11 cellular contexts compared by ENCODE assay signal in genomic region chr13:114115796-114116195, GRCh38. TPM values are rescaled to one million over a fixed set of nuclear protein-coding genes. Genes with fewer than 3 reads are reported as not detected.
DNase-seq lines count a peak whose midpoint lies in the region; ATAC-seq lines count a peak whose summit lies in the region.
"Had no signal": no experiment of that assay in that cellular context is flagged by ENCODE, and none has a peak within 500 bp of the region (broad histone marks: within the 10 kb centered on the region; RNA-seq: fewer than 3 reads in every experiment).

No MANE protein-coding gene starts in this region.

- no peak overlapping the region for H3K4me3 Mint-ChIP-seq in activated naive CD4-positive, alpha-beta T cell treated with anti-CD3 and anti-CD28 coated beads for 36 hours
- H3K4me3 Mint-ChIP-seq in activated naive CD4-positive, alpha-beta T cell treated with anti-CD3 and anti-CD28 coated beads, Interleukin-2, amount 10 ng/mL, durations not matched to agents 7 days and 5 days, result no peak overlapping the region
- H3K4me3 Mint-ChIP-seq in activated T-cell treated with anti-CD3 and anti-CD28 coated beads, Interleukin-2, amount 50 U/mL, for 72 hours, result peak overlapping the region; percentile 50 to 73

- H3K4me1 ChIP-seq in mesendoderm (ENCODE audit: control insufficient read depth, low read depth, low read length) (peaks cover 14% of the 10 kb centered on the region), subcutaneous abdominal adipose tissue (ENCODE audit: control insufficient read depth in 5 of 5, insufficient read depth in 5 of 5, low read length in 5 of 5) (peaks cover 3 to 47% (median 36%) of the 10 kb centered on the region in 5 donors)

- H2BK5ac ChIP-seq in mesendoderm (ENCODE audit: low read length), result no peak overlapping the region

- no peak overlapping the region for H3K4ac ChIP-seq in mesendoderm (ENCODE audit: low read depth, low read length)

- H3K56ac ChIP-seq in mesendoderm (ENCODE audit: low read length), result peak overlapping the region; percentile 17

- no peak overlapping the region for H3K9ac ChIP-seq in mesendoderm (ENCODE audit: low read length)
- peak overlapping the region in 1 of 5 donors; percentile 2 for H3K9ac ChIP-seq in subcutaneous abdominal adipose tissue (ENCODE audit: low read length in 5 of 5)

- peaks cover 23% of the 10 kb centered on the region for H3K36me3 Mint-ChIP-seq in activated naive CD4-positive, alpha-beta T cell treated with anti-CD3 and anti-CD28 coated beads for 36 hours (ENCODE audit: low read depth)
- H3K36me3 Mint-ChIP-seq in activated naive CD4-positive, alpha-beta T cell treated with anti-CD3 and anti-CD28 coated beads, Interleukin-2, amount 10 ng/mL, durations not matched to agents 7 days and 5 days, result peaks cover 65% of the 10 kb centered on the region
- H3K36me3 Mint-ChIP-seq in activated T-cell treated with anti-CD3 and anti-CD28 coated beads, Interleukin-2, amount 50 U/mL, for 72 hours (ENCODE audit: insufficient read depth in 2 of 2), result no peaks in the 10 kb centered on the region

- H3K27me3 Mint-ChIP-seq in activated naive CD4-positive, alpha-beta T cell treated with anti-CD3 and anti-CD28 coated beads for 36 hours (ENCODE audit: low read depth), result no peaks in the 10 kb centered on the region
- no peaks in the 10 kb centered on the region for H3K27me3 Mint-ChIP-seq in activated naive CD4-positive, alpha-beta T cell treated with anti-CD3 and anti-CD28 coated beads, Interleukin-2, amount 10 ng/mL, durations not matched to agents 7 days and 5 days
- no peaks in the 10 kb centered on the region for H3K27me3 Mint-ChIP-seq in activated T-cell treated with anti-CD3 and anti-CD28 coated beads, Interleukin-2, amount 50 U/mL, for 72 hours (ENCODE audit: low read depth)

- no peaks in the 10 kb centered on the region for H3K36me3 ChIP-seq in mesendoderm (ENCODE audit: control insufficient read depth, insufficient read depth, low read length)
- H3K36me3 ChIP-seq in subcutaneous abdominal adipose tissue (ENCODE audit: control insufficient read depth in 5 of 5, insufficient read depth in 5 of 5, low read length in 5 of 5), result peaks cover 0 to 10% (median 8%) of the 10 kb centered on the region in 5 donors
- H3K36me3 ChIP-seq: ascending aorta had no signal

- no peak for ATAC-seq in activated T-cell treated with anti-CD3 and anti-CD28 coated beads, Interleukin-2, amount 50 U/mL, for 72 hours (replicated peaks in 1 of 2)
- no peak for ATAC-seq in GM18520 (IDR thresholded peaks at IDR 0.05; ENCODE audit: unreplicated experiment)
- ATAC-seq: GM12878 had no signal

- H3K27me3 ChIP-seq in mesendoderm (ENCODE audit: insufficient read depth, low read length, poor library complexity) (no peaks in the 10 kb centered on the region), subcutaneous abdominal adipose tissue (ENCODE audit: control insufficient read depth in 5 of 5, insufficient read depth in 4 of 5, low read length in 5 of 5) (no peaks in the 10 kb centered on the region)
- H3K27me3 ChIP-seq: ascending aorta, foreskin keratinocyte had no signal

- H3K79me2 ChIP-seq in mesendoderm (ENCODE audit: control insufficient read depth, insufficient read depth, low read length), result peaks cover 12% of the 10 kb centered on the region

- H3K27ac ChIP-seq in mesendoderm (ENCODE audit: low read depth, low read length), result no peak overlapping the region
- H3K27ac ChIP-seq in subcutaneous abdominal adipose tissue (ENCODE audit: low read depth, low read length), result peak overlapping the region; percentile 62
- no peak overlapping the region for H3K27ac ChIP-seq in substantia nigra (ENCODE audit: low read depth, low read length, poor library complexity, severe bottlenecking)
- H3K27ac ChIP-seq: foreskin keratinocyte had no signal

- intact Hi-C loops in activated naive CD4-positive, alpha-beta T cell treated with anti-CD3 and anti-CD28 coated beads for 36 hours (cut with micrococcal nuclease), result no loop called here

- no peak overlapping the region for H2BK120ac ChIP-seq in mesendoderm (ENCODE audit: low read depth, low read length)

- no peak overlapping the region for H3K4me2 ChIP-seq in mesendoderm (ENCODE audit: low read length)

- H2BK15ac ChIP-seq in mesendoderm (replicated peaks; ENCODE audit: low read depth), result no peak overlapping the region

- no peak overlapping the region for H4K8ac ChIP-seq in mesendoderm (ENCODE audit: low read depth, low read length)

- H3K18ac ChIP-seq in mesendoderm (ENCODE audit: low read length), result no peak overlapping the region

- H3K9me3 ChIP-seq in subcutaneous abdominal adipose tissue (ENCODE audit: control insufficient read depth in 5 of 5, low read length in 5 of 5), result no peaks in the 10 kb centered on the region
- H3K9me3 ChIP-seq: ascending aorta had no signal

- H3K79me1 ChIP-seq in mesendoderm (ENCODE audit: low read length), result peaks cover 15% of the 10 kb centered on the region

- no peak for DNase-seq in activated naive CD4-positive, alpha-beta T cell treated with anti-CD3 and anti-CD28 coated beads for 36 hours
- no peak for DNase-seq in activated naive CD4-positive, alpha-beta T cell treated with anti-CD3 and anti-CD28 coated beads, Interleukin-2, amount 10 ng/mL, durations not matched to agents 7 days and 5 days
- peak in 1 of 2 donors; percentile 0 for DNase-seq in activated T-cell treated with anti-CD3 and anti-CD28 coated beads, Interleukin-2, amount 50 U/mL, for 72 hours
- DNase-seq in mesendoderm (no peak), NCI-H1694 treated with DMSO at 0.1 percent for 48 hours (lab: John Stamatoyannopoulos, UW) (no peak), substantia nigra (lab: John Stamatoyannopoulos, UW) (no peak)

- H3K4me1 Mint-ChIP-seq in activated naive CD4-positive, alpha-beta T cell treated with anti-CD3 and anti-CD28 coated beads for 36 hours (ENCODE audit: low read depth), result peaks cover 74% of the 10 kb centered on the region
- peaks cover 72% of the 10 kb centered on the region for H3K4me1 Mint-ChIP-seq in activated naive CD4-positive, alpha-beta T cell treated with anti-CD3 and anti-CD28 coated beads, Interleukin-2, amount 10 ng/mL, durations not matched to agents 7 days and 5 days
- peaks cover 50% of the 10 kb centered on the region for H3K4me1 Mint-ChIP-seq in activated T-cell treated with anti-CD3 and anti-CD28 coated beads, Interleukin-2, amount 50 U/mL, for 72 hours (ENCODE audit: low read depth)

- H4K5ac ChIP-seq in mesendoderm (ENCODE audit: low read length), result no peak overlapping the region

- H3K9me3 Mint-ChIP-seq in activated naive CD4-positive, alpha-beta T cell treated with anti-CD3 and anti-CD28 coated beads for 36 hours, result no peaks in the 10 kb centered on the region
- H3K9me3 Mint-ChIP-seq in activated naive CD4-positive, alpha-beta T cell treated with anti-CD3 and anti-CD28 coated beads, Interleukin-2, amount 10 ng/mL, durations not matched to agents 7 days and 5 days, result no peaks in the 10 kb centered on the region
- no peaks in the 10 kb centered on the region for H3K9me3 Mint-ChIP-seq in activated T-cell treated with anti-CD3 and anti-CD28 coated beads, Interleukin-2, amount 50 U/mL, for 72 hours

- no peak overlapping the region for H2AK5ac ChIP-seq in mesendoderm (ENCODE audit: low read length)

- H3K23ac ChIP-seq in mesendoderm (ENCODE audit: low read length), result no peak overlapping the region

- WGBS in mesendoderm (ENCODE audit: extremely low coverage, insufficient coverage, low lambda C conversion rate), result no CpG with 5 or more reads among the region's 13 CpGs

- CTCF ChIA-PET in activated naive CD4-positive, alpha-beta T cell treated with anti-CD3 and anti-CD28 coated beads for 36 hours (lab: Charles Lee), result no interaction called here
- CTCF ChIA-PET in activated naive CD4-positive, alpha-beta T cell treated with anti-CD3 and anti-CD28 coated beads, Interleukin-2, amount 10 ng/mL, durations not matched to agents 7 days and 5 days (lab: Charles Lee), result no interaction called here

- H3K27ac Mint-ChIP-seq in activated naive CD4-positive, alpha-beta T cell treated with anti-CD3 and anti-CD28 coated beads for 36 hours, result peak overlapping the region; percentile 84
- H3K27ac Mint-ChIP-seq in activated naive CD4-positive, alpha-beta T cell treated with anti-CD3 and anti-CD28 coated beads, Interleukin-2, amount 10 ng/mL, durations not matched to agents 7 days and 5 days, result no peak overlapping the region
- peak overlapping the region; percentile 81 for H3K27ac Mint-ChIP-seq in activated T-cell treated with anti-CD3 and anti-CD28 coated beads, Interleukin-2, amount 50 U/mL, for 72 hours

- H3K4me3 ChIP-seq in mesendoderm (ENCODE audit: low read length), result no peak overlapping the region
- no peak overlapping the region for H3K4me3 ChIP-seq in subcutaneous abdominal adipose tissue (ENCODE audit: low read depth in 1 of 5, low read length in 5 of 5)
- H3K4me3 ChIP-seq: ascending aorta, GM12878 had no signal

RNA-seq across cellular contexts. Expression of gene RASA3, which starts 16.6 kb away (rescaled TPM):
- 10 to 100 TPM; 48.3 to 48.8 TPM for total RNA-seq in activated naive CD4-positive, alpha-beta T cell treated with anti-CD3 and anti-CD28 coated beads for 36 hours
- 10 to 100 TPM; 39.2 to 48.9 TPM for total RNA-seq in activated T-cell treated with anti-CD3 and anti-CD28 coated beads, Interleukin-2, amount 50 U/mL, for 72 hours
- 11.0 TPM for polyA plus RNA-seq in mesendoderm (2013, experiment 1 of 2)
- polyA plus RNA-seq in mesendoderm (2013, experiment 2 of 2), result 11.3 TPM

Comparison
In these comparisons a context has a peak if more than half of its experiments do, and no peak if none do; other contexts are left out.
1. H3K4me3 Mint-ChIP-seq: peak in activated T-cell treated with anti-CD3 and anti-CD28 coated beads, Interleukin-2, amount 50 U/mL, for 72 hours (2 of 2); none in activated naive CD4-positive, alpha-beta T cell treated with anti-CD3 and anti-CD28 coated beads for 36 hours (single experiment) and activated naive CD4-positive, alpha-beta T cell treated with anti-CD3 and anti-CD28 coated beads, Interleukin-2, amount 10 ng/mL, durations not matched to agents 7 days and 5 days (single experiment).